ENCODE assay signal across 1 cellular context in genomic region chr7:74269757-74270277, GRCh38.
TF ChIP-seq lines count a peak whose summit lies in the region.

No MANE protein-coding gene starts in this region.

TF ChIP-seq in HepG2, 621 proteins besides CTCF, POLR2A, EP300 and RAD21 (continued from another document and continues in another):
- TF ChIP-seq DRAP1 (CRISPR knock-in tag; IDR thresholded peaks at IDR 0.05) (peak; percentile 45; the same call in 1 of the 2 replicates), ZNF839 (CRISPR knock-in tag; IDR thresholded peaks at IDR 0.05; ENCODE audit: borderline replicate concordance) (no peak), ZHX2 (IDR thresholded peaks at IDR 0.05; ENCODE audit: low read depth) (no peak), ZHX2 (CRISPR knock-in tag; IDR thresholded peaks at IDR 0.05; ENCODE audit: borderline replicate concordance) (no peak), HMGXB3 (CRISPR knock-in tag; IDR thresholded peaks at IDR 0.05; ENCODE audit: borderline replicate concordance) (no peak), KLF11 (CRISPR knock-in tag; IDR thresholded peaks at IDR 0.05) (no peak), ZZZ3 (CRISPR knock-in tag; IDR thresholded peaks at IDR 0.05; ENCODE audit: borderline replicate concordance) (no peak), PATZ1 (CRISPR knock-in tag; IDR thresholded peaks at IDR 0.05) (peak; percentile 76), ZNF562 (CRISPR knock-in tag; IDR thresholded peaks at IDR 0.05; ENCODE audit: borderline replicate concordance) (no peak), HNF4G (IDR thresholded peaks at IDR 0.05; ENCODE audit: borderline replicate concordance, low read depth, low read length) (0 out of 2 replicates have a peak, but pooled peaks have one; percentile 9), HNF4G (CRISPR knock-in tag; IDR thresholded peaks at IDR 0.05; ENCODE audit: borderline replicate concordance, low read depth) (no peak), GFI1 (CRISPR knock-in tag; IDR thresholded peaks at IDR 0.05; ENCODE audit: borderline replicate concordance) (no peak), ZNF777 (CRISPR knock-in tag; IDR thresholded peaks at IDR 0.05) (peak; percentile 83), SAP130 (CRISPR knock-in tag; IDR thresholded peaks at IDR 0.05; ENCODE audit: low read depth) (peak; percentile 54), KMT2B (CRISPR knock-in tag; IDR thresholded peaks at IDR 0.05) (no peak), HOXA5 (CRISPR knock-in tag; IDR thresholded peaks at IDR 0.05) (no peak), TOPORS (CRISPR knock-in tag; IDR thresholded peaks at IDR 0.05) (no peak), HMG20B (CRISPR knock-in tag; conservative IDR thresholded peaks at IDR 0.05) (no peak), ZNF260 (CRISPR knock-in tag; IDR thresholded peaks at IDR 0.05; ENCODE audit: borderline replicate concordance, low read depth) (no peak), ZNF580 (CRISPR knock-in tag; IDR thresholded peaks at IDR 0.05; ENCODE audit: borderline replicate concordance, low read depth) (no peak), ARID3A (IDR thresholded peaks at IDR 0.05; ENCODE audit: low read depth, low read length) (peak; percentile 58), MAZ (IDR thresholded peaks at IDR 0.05; ENCODE audit: borderline replicate concordance, low read depth, low read length) (0 out of 2 replicates have a peak, but pooled peaks have one; percentile 16), MAZ (CRISPR knock-in tag; IDR thresholded peaks at IDR 0.05; ENCODE audit: low read depth) (0 out of 2 replicates have a peak, but pooled peaks have one; percentile 25), KAT7 (CRISPR knock-in tag; IDR thresholded peaks at IDR 0.05; ENCODE audit: borderline replicate concordance) (no peak), GPN1 (CRISPR knock-in tag; IDR thresholded peaks at IDR 0.05; ENCODE audit: borderline replicate concordance) (no peak), SIX1 (CRISPR knock-in tag; IDR thresholded peaks at IDR 0.05; ENCODE audit: borderline replicate concordance) (no peak), ARID4A (CRISPR knock-in tag; IDR thresholded peaks at IDR 0.05; ENCODE audit: borderline replicate concordance) (peak; percentile 40; the same call in 1 of the 2 replicates), NCOA5 (CRISPR knock-in tag; IDR thresholded peaks at IDR 0.05) (no peak), PCBP1 (IDR thresholded peaks at IDR 0.05; ENCODE audit: borderline replicate concordance, low read depth, low read length) (peak; percentile 96; the same call in 1 of the 2 replicates), ZNF687 (CRISPR knock-in tag; IDR thresholded peaks at IDR 0.05) (peak; percentile 20; the same call in 1 of the 2 replicates), IKZF1 (IDR thresholded peaks at IDR 0.05) (no peak), MBD4 (IDR thresholded peaks at IDR 0.05; ENCODE audit: borderline replicate concordance, low read length) (no peak), SMAD9 (CRISPR knock-in tag; IDR thresholded peaks at IDR 0.05) (no peak), CHD2 (IDR thresholded peaks at IDR 0.05; ENCODE audit: low read depth, low read length) (no peak)
